1 cellular context compared by ENCODE assay signal in genomic region chr12:117141097-117141898, GRCh38.
TF ChIP-seq lines count a peak whose summit lies in the region.

No MANE protein-coding gene starts in this region.

TF ChIP-seq in HepG2, 621 proteins besides CTCF, POLR2A, EP300 and RAD21:
- TF ChIP-seq CREM (IDR thresholded peaks at IDR 0.05), result no peak
- TF ChIP-seq CREM (CRISPR knock-in tag; IDR thresholded peaks at IDR 0.05), result no peak
- peak; percentile 29 for TF ChIP-seq AGO2 (optimal IDR thresholded peaks at IDR 0.05; ENCODE audit: low read depth, low read length)
